Comparison of ENCODE assay signal across 8 cellular contexts in the genomic region with DNA sequence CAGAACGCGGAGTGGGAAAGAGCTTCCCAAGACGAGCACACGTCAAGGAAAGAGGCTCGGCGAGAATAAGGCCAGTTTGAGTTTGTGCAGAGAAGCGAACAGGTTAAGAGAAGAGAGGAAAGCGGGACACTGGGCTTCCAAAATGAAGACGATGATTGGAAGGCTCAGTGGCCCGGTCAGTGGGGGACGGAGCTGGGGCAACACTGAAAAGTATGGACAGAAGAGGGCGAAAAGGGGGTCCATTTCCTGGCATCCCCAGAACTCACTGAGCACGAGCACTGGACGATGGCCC. TPM values are rescaled to one million over a fixed set of nuclear protein-coding genes. Genes with fewer than 3 reads are reported as not detected.
DNase-seq lines count a peak whose midpoint lies in the region; ATAC-seq and TF ChIP-seq lines count a peak whose summit lies in the region.

No MANE protein-coding gene starts in this region.

- intact Hi-C loops in MCF 10A (cut with micrococcal nuclease): no loop called here

- peak overlapping the region; percentile 95 for H3K9ac ChIP-seq in HUES6 (ENCODE audit: low read length)

- TF ChIP-seq POLR2A in erythroblast (IDR thresholded peaks at IDR 0.05; ENCODE audit: low read length): no peak

- ATAC-seq in CD4-positive, CD25-positive, alpha-beta regulatory T cell (ENCODE audit: low read depth in 2 of 2): no peak
- no peak for ATAC-seq in GM21526 (IDR thresholded peaks at IDR 0.05; ENCODE audit: low FRiP score, unreplicated experiment)

- no peak for DNase-seq in CD4-positive, CD25-positive, alpha-beta regulatory T cell
- DNase-seq in MCF 10A (ENCODE audit: unreplicated experiment) (no peak), AML-193 (lab: John Stamatoyannopoulos, UW) (no peak), erythroblast (lab: John Stamatoyannopoulos, UW) (no peak), NCI-H146 treated with DMSO at 0.1 percent for 48 hours (lab: John Stamatoyannopoulos, UW; ENCODE audit: unreplicated experiment) (no peak)

- CTCF ChIA-PET in MCF 10A (lab: Yijun Ruan, JAX): interaction anchor here (0.7 to 10.0 kb wide), 7 partner anchors 16 to 388 kb away, joined by 3 to 152 read pairs (median 4); no protein-coding TSS in a partner anchor

- peak overlapping the region; percentile 96 to 99 (median 98) for H3K27ac Mint-ChIP-seq in CD4-positive, CD25-positive, alpha-beta regulatory T cell
- H3K27ac Mint-ChIP-seq in MCF 10A (ENCODE audit: low read depth, unreplicated experiment): peak overlapping the region; percentile 76

- no peaks in the 10 kb centered on the region for H3K9me3 ChIP-seq in CD4-positive, CD25-positive, alpha-beta regulatory T cell (ENCODE audit: control insufficient read depth in 2 of 2, low read length in 2 of 2)
- no peaks in the 10 kb centered on the region for H3K9me3 ChIP-seq in HUES6 (ENCODE audit: control insufficient read depth, insufficient read depth, low read depth, low read length)
- H3K9me3 ChIP-seq in mesodermal cell (ENCODE audit: control insufficient read depth, low read length): no peaks in the 10 kb centered on the region

- peaks cover 17% of the 10 kb centered on the region for H3K36me3 Mint-ChIP-seq in CD4-positive, CD25-positive, alpha-beta regulatory T cell
- peaks cover 41% of the 10 kb centered on the region for H3K36me3 Mint-ChIP-seq in MCF 10A (ENCODE audit: insufficient read depth, unreplicated experiment)

- 1% methylated on average over 14 of the region's 14 CpGs for WGBS in mesodermal cell (ENCODE audit: insufficient coverage in 2 of 2), 2 experiments

- POLR2A ChIA-PET in MCF 10A (lab: Yijun Ruan, JAX): interaction anchor here (0.6 to 3.1 kb wide), 25 partner anchors 9 to 430 kb away, joined by 3 to 39 read pairs (median 4); partner anchors contain the start of genes GLMP, MEF2D, MRPL24 and PMF1

- H3K27me3 Mint-ChIP-seq in CD4-positive, CD25-positive, alpha-beta regulatory T cell: no peaks in the 10 kb centered on the region
- H3K27me3 Mint-ChIP-seq in MCF 10A (ENCODE audit: insufficient read depth, unreplicated experiment): no peaks in the 10 kb centered on the region

- H3K27me3 ChIP-seq in CD4-positive, CD25-positive, alpha-beta regulatory T cell (ENCODE audit: control insufficient read depth, insufficient read depth, low read length): no peaks in the 10 kb centered on the region
- no peaks in the 10 kb centered on the region for H3K27me3 ChIP-seq in HUES6 (ENCODE audit: control insufficient read depth, insufficient read depth, low read length)

- BruUV-seq in MCF 10A (replicated peaks; lab: Mats Ljungman, UMichigan): no TSS peak

- H3K27ac ChIP-seq in CD4-positive, CD25-positive, alpha-beta regulatory T cell (ENCODE audit: insufficient read depth, low read length, poor library complexity, severe bottlenecking): peak overlapping the region; percentile 89
- H3K27ac ChIP-seq in HUES6 (ENCODE audit: low read depth, low read length) (peak overlapping the region; percentile 10; the same call in 1 of the 2 replicates), mesodermal cell (ENCODE audit: low read depth, low read length, severe bottlenecking) (peak overlapping the region; percentile 64)

- peak overlapping the region; percentile 94 for H3K4me3 ChIP-seq in CD4-positive, CD25-positive, alpha-beta regulatory T cell (ENCODE audit: low read depth, low read length)
- H3K4me3 ChIP-seq in HUES6 (ENCODE audit: low read depth, low read length) (peak overlapping the region; percentile 72), mesodermal cell (ENCODE audit: extremely low read depth, insufficient read depth, low read length, poor library complexity, severe bottlenecking) (peak overlapping the region; percentile 97)

- peaks cover 14 to 47% (median 37%) of the 10 kb centered on the region in 4 donors for H3K4me1 Mint-ChIP-seq in CD4-positive, CD25-positive, alpha-beta regulatory T cell
- peaks cover 24% of the 10 kb centered on the region for H3K4me1 Mint-ChIP-seq in MCF 10A (ENCODE audit: insufficient read depth, unreplicated experiment)

- H3K4me1 ChIP-seq in CD4-positive, CD25-positive, alpha-beta regulatory T cell (ENCODE audit: control insufficient read depth, insufficient read depth, low read length, poor library complexity, severe bottlenecking): peaks cover 18% of the 10 kb centered on the region
- H3K4me1 ChIP-seq in HUES6 (ENCODE audit: control insufficient read depth, insufficient read depth, low read length): peaks cover 3% of the 10 kb centered on the region; the same call in 1 of the 2 replicates
- H3K4me1 ChIP-seq in mesodermal cell (ENCODE audit: control insufficient read depth, insufficient read depth, low read length, poor library complexity, severe bottlenecking): no peaks in the 10 kb centered on the region

- no peak for TF ChIP-seq CTCF in MCF 10A (IDR thresholded peaks at IDR 0.05; ENCODE audit: unreplicated experiment)

- peaks cover 27% of the 10 kb centered on the region for H3K36me3 ChIP-seq in CD4-positive, CD25-positive, alpha-beta regulatory T cell (ENCODE audit: control insufficient read depth, insufficient read depth, low read length)
- H3K36me3 ChIP-seq in HUES6 (ENCODE audit: control insufficient read depth, insufficient read depth, low read length) (peaks cover 37% of the 10 kb centered on the region), mesodermal cell (ENCODE audit: control insufficient read depth, insufficient read depth, low read length) (peaks cover 41% of the 10 kb centered on the region)

- peak overlapping the region; percentile 91 to 99 (median 98) for H3K4me3 Mint-ChIP-seq in CD4-positive, CD25-positive, alpha-beta regulatory T cell
- H3K4me3 Mint-ChIP-seq in MCF 10A (ENCODE audit: unreplicated experiment): peak overlapping the region; percentile 96

- H3K9me3 Mint-ChIP-seq in CD4-positive, CD25-positive, alpha-beta regulatory T cell: no peaks in the 10 kb centered on the region
- no peaks in the 10 kb centered on the region for H3K9me3 Mint-ChIP-seq in MCF 10A (ENCODE audit: unreplicated experiment)

RNA-seq across cellular contexts. Expression of gene CCT3, which starts 0.3 kb away (rescaled TPM):
- 84.5 TPM for total RNA-seq in CD4-positive, CD25-positive, alpha-beta regulatory T cell
- 100 to 1,000 TPM; 195 to 214 (median 203) TPM for polyA plus RNA-seq in CD4-positive, CD25-positive, alpha-beta regulatory T cell
- 495 and 574 TPM in 2 replicates for total RNA-seq in MCF 10A (2022)
- polyA plus RNA-seq in mesodermal cell (2013, experiment 1 of 2): 308 TPM
- 292 TPM for polyA plus RNA-seq in mesodermal cell (2013, experiment 2 of 2)

RNA-seq across cellular contexts. Expression of gene TSACC, which starts 0.5 kb away (rescaled TPM):
- not detected for total RNA-seq in CD4-positive, CD25-positive, alpha-beta regulatory T cell
- polyA plus RNA-seq in CD4-positive, CD25-positive, alpha-beta regulatory T cell: under 1 TPM in 1 of 4 donors, not detected in 3; 0.39 TPM
- total RNA-seq in MCF 10A (2022): 1.8 and 3.6 TPM in 2 replicates
- polyA plus RNA-seq in mesodermal cell (2013, experiment 1 of 2): not detected
- not detected for polyA plus RNA-seq in mesodermal cell (2013, experiment 2 of 2)

RNA-seq across cellular contexts. Expression of gene RHBG, which starts 31.2 kb away (rescaled TPM):
- total RNA-seq in CD4-positive, CD25-positive, alpha-beta regulatory T cell: not detected
- polyA plus RNA-seq in CD4-positive, CD25-positive, alpha-beta regulatory T cell: not detected
- total RNA-seq in MCF 10A (2022): not detected in 2 replicates
- 0.44 TPM for polyA plus RNA-seq in mesodermal cell (2013, experiment 1 of 2)
- 0.76 TPM for polyA plus RNA-seq in mesodermal cell (2013, experiment 2 of 2)

RNA-seq across cellular contexts. Expression of gene VHLL, which starts 38.7 kb away (rescaled TPM):
- not detected for total RNA-seq in CD4-positive, CD25-positive, alpha-beta regulatory T cell
- not detected for polyA plus RNA-seq in CD4-positive, CD25-positive, alpha-beta regulatory T cell
- 0.49 TPM in 1 of 2 replicates, not detected in the other for total RNA-seq in MCF 10A (2022)
- polyA plus RNA-seq in mesodermal cell (2013, experiment 1 of 2): not detected
- polyA plus RNA-seq in mesodermal cell (2013, experiment 2 of 2): not detected

RNA-seq across cellular contexts. Expression of gene GLMP, which starts 42.4 kb away (rescaled TPM):
- 29.9 TPM for total RNA-seq in CD4-positive, CD25-positive, alpha-beta regulatory T cell
- polyA plus RNA-seq in CD4-positive, CD25-positive, alpha-beta regulatory T cell: 10 to 100 TPM; 29.8 to 45.9 (median 36.7) TPM
- total RNA-seq in MCF 10A (2022): 12.9 and 17.5 TPM in 2 replicates
- 67.5 TPM for polyA plus RNA-seq in mesodermal cell (2013, experiment 1 of 2)
- polyA plus RNA-seq in mesodermal cell (2013, experiment 2 of 2): 64.4 TPM

Comparison
In these comparisons a context has a peak if more than half of its experiments do, and no peak if none do; other contexts are left out.
1. H3K27ac ChIP-seq: peak in every context shown above with its lines; median percentile 89 in CD4-positive, CD25-positive, alpha-beta regulatory T cell; 64 in mesodermal cell; 10 in HUES6.